In the genomic region with DNA sequence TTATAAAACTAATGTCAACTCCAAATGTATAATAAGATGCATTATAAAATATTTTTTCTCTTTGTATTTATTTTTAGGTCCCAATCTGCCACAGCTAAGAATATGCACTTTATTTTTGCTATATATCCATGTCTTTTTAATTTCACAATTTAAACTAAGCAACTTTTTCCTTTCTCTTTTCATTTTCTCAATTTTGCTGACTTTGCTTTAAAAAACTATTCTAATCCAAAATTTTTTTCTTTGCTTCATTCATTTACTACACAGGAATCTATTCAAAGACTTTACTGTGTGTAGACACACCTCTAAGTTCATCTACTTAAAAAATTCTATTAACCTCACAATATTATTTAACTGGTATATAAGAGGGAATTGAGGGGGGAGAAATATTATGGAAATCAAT, we compare ENCODE assay signal across 26 cellular contexts.
"Had no signal": no experiment of that assay in that cellular context is flagged by ENCODE, and none has a peak within 500 bp of the region (broad histone marks: within the 10 kb centered on the region; RNA-seq: fewer than 3 reads in every experiment).

No MANE protein-coding gene starts in this region.

- H3K9me3 ChIP-seq: esophagus squamous epithelium, gastrocnemius medialis, heart right ventricle, left lung, lower lobe of right lung had no signal

- H3K4me3 ChIP-seq: coronary artery, dorsolateral prefrontal cortex, esophagus squamous epithelium, gastrocnemius medialis, heart right ventricle, left lung, lower lobe of right lung had no signal

- H3K36me3 ChIP-seq: esophagus squamous epithelium, gastrocnemius medialis, heart right ventricle, left lung, lower lobe of right lung had no signal

- H3K27ac ChIP-seq: coronary artery, dorsolateral prefrontal cortex, epithelial cell of prostate, esophagus squamous epithelium, gastrocnemius medialis, heart right ventricle, left lung, lower lobe of right lung had no signal

- H3K27me3 ChIP-seq: dorsolateral prefrontal cortex, esophagus squamous epithelium, gastrocnemius medialis, heart right ventricle, left lung had no signal

- H3K4me1 ChIP-seq: esophagus squamous epithelium, gastrocnemius medialis, heart right ventricle, left lung, lower lobe of right lung had no signal

- FAIRE-seq: colon, islet of Langerhans, keratinocyte had no signal

- DNase-seq: dermis blood vessel endothelial cell; dorsolateral prefrontal cortex; effector CD4-positive, alpha-beta T cell; effector memory CD4-positive, alpha-beta T cell; erythroblast; esophagus squamous epithelium; foreskin fibroblast; foreskin melanocyte; gastrocnemius medialis; glutamatergic neuron; head of caudate nucleus; heart right ventricle; hippocampal formation; left cardiac atrium; left lung; left ventricle myocardium superior; lower lobe of right lung; mesenchymal stem cell; midbrain; naive thymus-derived CD4-positive, alpha-beta T cell had no signal

- ATAC-seq: esophagus mucosa; gastrocnemius medialis; heart right ventricle; left cardiac atrium; left lung; left ventricle myocardium superior; lower lobe of right lung; naive thymus-derived CD4-positive, alpha-beta T cell had no signal
